Comparison of ENCODE assay signal across 8 cellular contexts in genomic region chr21:42801616-42802015, GRCh38.
DNase-seq lines count a peak whose midpoint lies in the region; TF ChIP-seq lines count a peak whose summit lies in the region.
"Not testable (repeated sequence)": the region's sequence is repeated elsewhere in the genome, so short reads cannot be mapped to it uniquely, and the experiment has no call there.

No MANE protein-coding gene starts in this region.

- not testable (repeated sequence) for TF ChIP-seq POLR2A in esophagus muscularis mucosa (IDR thresholded peaks at IDR 0.05; ENCODE audit: low read depth)

- CTCF ChIA-PET in HEK293 (lab: Yijun Ruan, JAX) = interaction anchor here (0.6 kb wide), 2 partner anchors 28 to 68 kb away, joined by 3 to 5 read pairs; no protein-coding TSS in a partner anchor

- not testable (repeated sequence) for H3K27me3 ChIP-seq in colonic mucosa, esophagus muscularis mucosa

- not testable (repeated sequence) for H3K9ac ChIP-seq in colonic mucosa (ENCODE audit: low read depth in 2 of 2, low read length in 2 of 2)

- POLR2A ChIA-PET in HEK293 (lab: Yijun Ruan, JAX) = interaction anchor here (0.9 kb wide), 1 partner anchor 21 kb away, joined by 4 read pairs; no protein-coding TSS in a partner anchor

- not testable (repeated sequence) for H3K36me3 Mint-ChIP-seq in osteocyte (ENCODE audit: unreplicated experiment)

- peak overlapping the region; percentile 42 for H3K27ac ChIP-seq in 22Rv1
- not testable (repeated sequence) for H3K27ac ChIP-seq in HEK293 (ENCODE audit: extremely low read depth, low read depth, low read length); colonic mucosa; esophagus muscularis mucosa (replicated peaks in 1 of 4)

- H3K4me3 Mint-ChIP-seq in osteocyte (ENCODE audit: unreplicated experiment) = not testable (repeated sequence)

- not testable (repeated sequence) for H3K4me1 Mint-ChIP-seq in osteocyte (ENCODE audit: unreplicated experiment)

- not testable (repeated sequence) for TF ChIP-seq CTCF in 22Rv1 (IDR thresholded peaks at IDR 0.05); HEK293 (tag by site-specific recombination; IDR thresholded peaks at IDR 0.05); LNCaP clone FGC (IDR thresholded peaks at IDR 0.05; ENCODE audit: control insufficient read depth, extremely low read depth, insufficient read depth); colonic mucosa (IDR thresholded peaks at IDR 0.05); esophagus muscularis mucosa (IDR thresholded peaks at IDR 0.05); osteocyte (IDR thresholded peaks at IDR 0.05)

- H3K27ac Mint-ChIP-seq in osteocyte (ENCODE audit: unreplicated experiment) = not testable (repeated sequence)

- not testable (repeated sequence) for H3K9me3 ChIP-seq in HEK293 (ENCODE audit: control insufficient read depth, insufficient read depth, low read depth, low read length); colonic mucosa; esophagus muscularis mucosa

- intact Hi-C loops in colonic mucosa (cut with DNase I); esophagus muscularis mucosa (cut with DNase I): not testable (repeated sequence)

- WGBS in esophagus muscularis mucosa = 90% methylated on average over 6 of the region's 6 CpGs

- DNase-seq in ELF-1 (ENCODE audit: low read depth, low spot score) = peak; percentile 8
- DNase-seq in LNCaP clone FGC (ENCODE audit: low read depth) = peak; percentile 91
- peak; percentile 3 for DNase-seq in colonic mucosa
- DNase-seq in esophagus muscularis mucosa (ENCODE audit: extremely low spot score) = peak; percentile 37
- peak; percentile 13 for DNase-seq in osteocyte (ENCODE audit: extremely low spot score, unreplicated experiment)
- peak; percentile 4 for DNase-seq in stimulated activated CD8-positive, alpha-beta memory T cell treated with anti-CD3 and anti-CD28 coated beads, Interleukin-4, amount 100 ng/mL, for 48 hours

- H3K4me1 ChIP-seq in HEK293 (ENCODE audit: control insufficient read depth, insufficient read depth, low read length); colonic mucosa; esophagus muscularis mucosa: not testable (repeated sequence)

- peaks cover 50% of the 10 kb centered on the region for H3K27me3 Mint-ChIP-seq in osteocyte (ENCODE audit: unreplicated experiment)

- H3K9me3 Mint-ChIP-seq in osteocyte (ENCODE audit: unreplicated experiment) = not testable (repeated sequence)

- H3K4me3 ChIP-seq in HEK293 (ENCODE audit: low read depth, low read length); LNCaP clone FGC (ENCODE audit: low read depth, low read length); colonic mucosa; esophagus muscularis mucosa: not testable (repeated sequence)

- H3K36me3 ChIP-seq in HEK293 (ENCODE audit: control insufficient read depth in 2 of 2, insufficient read depth in 1 of 2, low read length in 2 of 2); colonic mucosa; esophagus muscularis mucosa: not testable (repeated sequence)

- not testable (repeated sequence) for TF ChIP-seq EP300 in esophagus muscularis mucosa (IDR thresholded peaks at IDR 0.05)

TF ChIP-seq in HEK293, 187 proteins besides CTCF, POLR2A, EP300 and RAD21:
- TF ChIP-seq ZNF239 (tag by site-specific recombination; IDR thresholded peaks at IDR 0.05) = 0 out of 2 replicates have a peak, but pooled peaks have one; percentile 22
- TF ChIP-seq ZNF629 (tag by site-specific recombination; IDR thresholded peaks at IDR 0.05) = 0 out of 2 replicates have a peak, but pooled peaks have one; percentile 34
- TF ChIP-seq ZNF426 (tag by site-specific recombination; IDR thresholded peaks at IDR 0.05) = 0 out of 2 replicates have a peak, but pooled peaks have one; percentile 3
- TF ChIP-seq WT1 (tag by site-specific recombination; IDR thresholded peaks at IDR 0.05) = peak; percentile 97
- TF ChIP-seq ZXDB (tag by site-specific recombination; IDR thresholded peaks at IDR 0.05) = peak; percentile 67; the same call in 1 of the 2 replicates
- peak; percentile 84 for TF ChIP-seq OSR2 (tag by site-specific recombination; IDR thresholded peaks at IDR 0.05)
- TF ChIP-seq ZNF335 (tag by site-specific recombination; conservative IDR thresholded peaks at IDR 0.05) = peak; percentile 72
- peak; percentile 65; the same call in 1 of the 2 replicates for TF ChIP-seq ZEB2 (tag by site-specific recombination; IDR thresholded peaks at IDR 0.05)
- TF ChIP-seq ZNF561 (tag by site-specific recombination; IDR thresholded peaks at IDR 0.05; ENCODE audit: borderline replicate concordance) = peak; percentile 70; the same call in 1 of the 2 replicates
- TF ChIP-seq, protein P1, sequence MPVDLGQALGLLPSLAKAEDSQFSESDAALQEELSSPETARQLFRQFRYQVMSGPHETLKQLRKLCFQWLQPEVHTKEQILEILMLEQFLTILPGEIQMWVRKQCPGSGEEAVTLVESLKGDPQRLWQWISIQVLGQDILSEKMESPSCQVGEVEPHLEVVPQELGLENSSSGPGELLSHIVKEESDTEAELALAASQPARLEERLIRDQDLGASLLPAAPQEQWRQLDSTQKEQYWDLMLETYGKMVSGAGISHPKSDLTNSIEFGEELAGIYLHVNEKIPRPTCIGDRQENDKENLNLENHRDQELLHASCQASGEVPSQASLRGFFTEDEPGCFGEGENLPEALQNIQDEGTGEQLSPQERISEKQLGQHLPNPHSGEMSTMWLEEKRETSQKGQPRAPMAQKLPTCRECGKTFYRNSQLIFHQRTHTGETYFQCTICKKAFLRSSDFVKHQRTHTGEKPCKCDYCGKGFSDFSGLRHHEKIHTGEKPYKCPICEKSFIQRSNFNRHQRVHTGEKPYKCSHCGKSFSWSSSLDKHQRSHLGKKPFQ (tag by site-specific recombination; IDR thresholded peaks at IDR 0.05) = peak; percentile 83; the same call in 1 of the 2 replicates
- TF ChIP-seq ZNF610 (tag by site-specific recombination; IDR thresholded peaks at IDR 0.05; ENCODE audit: borderline replicate concordance) = peak; percentile 77; the same call in 1 of the 2 replicates
- TF ChIP-seq ZNF600 (tag by site-specific recombination; IDR thresholded peaks at IDR 0.05) = 0 out of 2 replicates have a peak, but pooled peaks have one; percentile 20
- TF ChIP-seq ZNF555 (tag by site-specific recombination; conservative IDR thresholded peaks at IDR 0.05) = peak; percentile 2; the same call in 1 of the 2 replicates
- peak; percentile 55 for TF ChIP-seq KLF1 (tag by site-specific recombination; IDR thresholded peaks at IDR 0.05)

Comparison
In these comparisons a context has a peak if more than half of its experiments do, and no peak if none do; other contexts are left out.
1. DNase-seq: peak in every context shown above with its lines; median percentile 91 in LNCaP clone FGC; 37 in esophagus muscularis mucosa; 13 in osteocyte; 8 in ELF-1; 4 in stimulated activated CD8-positive, alpha-beta memory T cell treated with anti-CD3 and anti-CD28 coated beads, Interleukin-4, amount 100 ng/mL, for 48 hours; 3 in colonic mucosa.